ENCODE assay signal across 1 cellular context in genomic region chr10:1050145-1050544, GRCh38.
TF ChIP-seq lines count a peak whose summit lies in the region.

No MANE protein-coding gene starts in this region.

TF ChIP-seq in K562, 482 proteins besides CTCF, POLR2A, EP300 and RAD21 (continues in another document):
- TF ChIP-seq NKRF (IDR thresholded peaks at IDR 0.05; ENCODE audit: borderline replicate concordance): no peak
- no peak for TF ChIP-seq SAFB2 (IDR thresholded peaks at IDR 0.05; ENCODE audit: borderline replicate concordance, low read depth, low read length, severe bottlenecking)
- TF ChIP-seq PTBP1 (IDR thresholded peaks at IDR 0.05; ENCODE audit: low read depth, low read length): no peak
- TF ChIP-seq ARID1B (IDR thresholded peaks at IDR 0.05): peak; percentile 80
- peak; percentile 73 for TF ChIP-seq TAL1 (IDR thresholded peaks at IDR 0.05)
- no peak for TF ChIP-seq NFYB (IDR thresholded peaks at IDR 0.05; ENCODE audit: extremely low read depth, insufficient read length)
- peak; percentile 65 for TF ChIP-seq CXXC5 (CRISPR knock-in tag; IDR thresholded peaks at IDR 0.05)
- TF ChIP-seq REST (CRISPR knock-in tag; IDR thresholded peaks at IDR 0.05; ENCODE audit: low read depth): no peak
- no peak for TF ChIP-seq PHF21A (IDR thresholded peaks at IDR 0.05; ENCODE audit: borderline replicate concordance, low read depth)
- peak; percentile 93 for TF ChIP-seq NRF1 (conservative IDR thresholded peaks at IDR 0.05 in 1 of 2, IDR thresholded peaks at IDR 0.05 in 1 of 2)
- TF ChIP-seq THAP7 (CRISPR knock-in tag; IDR thresholded peaks at IDR 0.05): no peak
- TF ChIP-seq FOXM1 (IDR thresholded peaks at IDR 0.05; ENCODE audit: low read depth): peak; percentile 42; the same call in 1 of the 2 replicates
- TF ChIP-seq FOXM1 (CRISPR knock-in tag; IDR thresholded peaks at IDR 0.05; ENCODE audit: low read depth): no peak
- TF ChIP-seq HDAC3 (IDR thresholded peaks at IDR 0.05; ENCODE audit: borderline replicate concordance, partially characterized antibody): peak; percentile 62
- no peak for TF ChIP-seq KLF13 (tag; IDR thresholded peaks at IDR 0.05; ENCODE audit: borderline replicate concordance, low read depth)
- TF ChIP-seq SMARCB1 (IDR thresholded peaks at IDR 0.05; ENCODE audit: insufficient read length, low read depth): no peak
- no peak for TF ChIP-seq CLOCK (CRISPR knock-in tag; IDR thresholded peaks at IDR 0.05; ENCODE audit: borderline replicate concordance)
- no peak for TF ChIP-seq STAT5B (CRISPR knock-in tag; IDR thresholded peaks at IDR 0.05)
- no peak for TF ChIP-seq NR2F6 (CRISPR knock-in tag; IDR thresholded peaks at IDR 0.05)
- peak; percentile 56 for TF ChIP-seq STAT5A (IDR thresholded peaks at IDR 0.05; ENCODE audit: borderline replicate concordance, low read length)
- TF ChIP-seq DNMT1 (IDR thresholded peaks at IDR 0.05): no peak
- no peak for TF ChIP-seq HNRNPUL1 (IDR thresholded peaks at IDR 0.05; ENCODE audit: low read length)
- TF ChIP-seq CREM (IDR thresholded peaks at IDR 0.05; ENCODE audit: low read depth): no peak
- peak; percentile 65 for TF ChIP-seq GATA2 (CRISPR knock-in tag; IDR thresholded peaks at IDR 0.05)
- TF ChIP-seq ZNF23 (CRISPR knock-in tag; IDR thresholded peaks at IDR 0.05): no peak
- TF ChIP-seq EZH2 (IDR thresholded peaks at IDR 0.05; ENCODE audit: borderline replicate concordance, low read depth, low read length): no peak
- no peak for TF ChIP-seq DLX4 (CRISPR knock-in tag; IDR thresholded peaks at IDR 0.05)
- TF ChIP-seq NCOR1 (IDR thresholded peaks at IDR 0.05): peak; percentile 70
- peak; percentile 53; the same call in 1 of the 2 replicates for TF ChIP-seq PML (IDR thresholded peaks at IDR 0.05; ENCODE audit: low read length)
- TF ChIP-seq ATF3 (IDR thresholded peaks at IDR 0.05): 0 out of 2 replicates have a peak, but pooled peaks have one; percentile 35
- TF ChIP-seq ATF3 (CRISPR knock-in tag; conservative IDR thresholded peaks at IDR 0.05): no peak
- no peak for TF ChIP-seq TBP (optimal IDR thresholded peaks at IDR 0.05; ENCODE audit: low read depth, low read length)
- TF ChIP-seq KLF16 (IDR thresholded peaks at IDR 0.05): 0 out of 2 replicates have a peak, but pooled peaks have one; percentile 7
- TF ChIP-seq DACH1 (IDR thresholded peaks at IDR 0.05; ENCODE audit: partially characterized antibody): no peak
- TF ChIP-seq ZBED1 (IDR thresholded peaks at IDR 0.05): no peak
- no peak for TF ChIP-seq RBM14 (IDR thresholded peaks at IDR 0.05; ENCODE audit: borderline replicate concordance, insufficient read depth, low read depth, low read length)
- TF ChIP-seq TAF1 (IDR thresholded peaks at IDR 0.05; ENCODE audit: control insufficient read depth, extremely low read depth, insufficient read depth, low read length, severe bottlenecking): no peak
- peak; percentile 96 for TF ChIP-seq MEIS2 (IDR thresholded peaks at IDR 0.05; ENCODE audit: partially characterized antibody)
- no peak for TF ChIP-seq CEBPG (CRISPR knock-in tag; IDR thresholded peaks at IDR 0.05)
- TF ChIP-seq CEBPG (tag; conservative IDR thresholded peaks at IDR 0.05 in 1 of 2, IDR thresholded peaks at IDR 0.05 in 1 of 2): no peak
- 0 out of 2 replicates have a peak, but pooled peaks have one; percentile 54 for TF ChIP-seq TCF7 (IDR thresholded peaks at IDR 0.05; ENCODE audit: borderline replicate concordance)
- TF ChIP-seq NFIC (IDR thresholded peaks at IDR 0.05): 0 out of 2 replicates have a peak, but pooled peaks have one; percentile 19
- no peak for TF ChIP-seq ZNF511 (CRISPR knock-in tag; IDR thresholded peaks at IDR 0.05)
- TF ChIP-seq HNRNPL (IDR thresholded peaks at IDR 0.05; ENCODE audit: low read depth, low read length): no peak
- TF ChIP-seq HDAC2 (IDR thresholded peaks at IDR 0.05): peak; percentile 99
- TF ChIP-seq HDAC1 (IDR thresholded peaks at IDR 0.05): peak; percentile 92 to 93
- no peak for TF ChIP-seq ZNF655 (CRISPR knock-in tag; IDR thresholded peaks at IDR 0.05)
- TF ChIP-seq RBM34 (IDR thresholded peaks at IDR 0.05; ENCODE audit: borderline replicate concordance, insufficient read depth, low read length): no peak
- TF ChIP-seq GATAD2A (IDR thresholded peaks at IDR 0.05): no peak
- no peak for TF ChIP-seq NCOA1 (IDR thresholded peaks at IDR 0.05; ENCODE audit: low read depth)
- TF ChIP-seq MYNN (IDR thresholded peaks at IDR 0.05): 0 out of 2 replicates have a peak, but pooled peaks have one; percentile 52
- no peak for TF ChIP-seq MYNN (CRISPR knock-in tag; IDR thresholded peaks at IDR 0.05)
- 0 out of 2 replicates have a peak, but pooled peaks have one; percentile 15 for TF ChIP-seq NR2C1 (IDR thresholded peaks at IDR 0.05)
- no peak for TF ChIP-seq NR2C1 (tag; IDR thresholded peaks at IDR 0.05)
- peak; percentile 76 for TF ChIP-seq TCF3 (CRISPR knock-in tag; IDR thresholded peaks at IDR 0.05)
- no peak for TF ChIP-seq ZNF384 (IDR thresholded peaks at IDR 0.05; ENCODE audit: low read depth, low read length)
- TF ChIP-seq LEF1 (IDR thresholded peaks at IDR 0.05): peak; percentile 80
- TF ChIP-seq MNT (conservative IDR thresholded peaks at IDR 0.05): peak in 1 of 2 experiments; percentile 44; a peak in 1 of 4 replicates
- TF ChIP-seq TRIM24 (IDR thresholded peaks at IDR 0.05): no peak
- TF ChIP-seq ZBTB1 (CRISPR knock-in tag; IDR thresholded peaks at IDR 0.05; ENCODE audit: borderline replicate concordance, low read depth): no peak
- no peak for TF ChIP-seq ZFPM2 (CRISPR knock-in tag; IDR thresholded peaks at IDR 0.05)
